In genomic region chr2:178195390-178196166, GRCh38 we compare ENCODE assay signal across 9 cellular contexts. TPM values are rescaled to one million over a fixed set of nuclear protein-coding genes. Genes with fewer than 3 reads are reported as not detected.
DNase-seq lines count a peak whose midpoint lies in the region; ATAC-seq and TF ChIP-seq lines count a peak whose summit lies in the region.
"Had no signal": no experiment of that assay in that cellular context is flagged by ENCODE, and none has a peak within 500 bp of the region (broad histone marks: within the 10 kb centered on the region; RNA-seq: fewer than 3 reads in every experiment).

No MANE protein-coding gene starts in this region.

- H3K27me3 Mint-ChIP-seq in activated CD8-positive, alpha-beta T cell treated with anti-CD3 and anti-CD28 coated beads for 36 hours = peaks cover 55% of the 10 kb centered on the region
- H3K27me3 Mint-ChIP-seq in immature natural killer cell (ENCODE audit: low read depth in 3 of 3) = peaks cover 14 to 32% (median 21%) of the 10 kb centered on the region in 3 donors

- intact Hi-C loops in activated CD8-positive, alpha-beta T cell treated with anti-CD3 and anti-CD28 coated beads for 36 hours (cut with micrococcal nuclease) = loop anchor here (2.0 kb wide), 1 partner anchor 81 kb away; no protein-coding TSS in a partner anchor

- CTCF ChIA-PET in activated CD8-positive, alpha-beta T cell treated with anti-CD3 and anti-CD28 coated beads for 36 hours (lab: Charles Lee) = interaction anchor here (1.8 kb wide), 1 partner anchor 84 kb away, joined by 8 read pairs; the partner anchor contains the start of gene RBM45

- no peaks in the 10 kb centered on the region for H3K27me3 ChIP-seq in suprapubic skin

- no peak overlapping the region for H3K27ac Mint-ChIP-seq in activated CD8-positive, alpha-beta T cell treated with anti-CD3 and anti-CD28 coated beads for 36 hours
- H3K27ac Mint-ChIP-seq in immature natural killer cell = no peak overlapping the region

- no peak for TF ChIP-seq POLR2A in suprapubic skin (IDR thresholded peaks at IDR 0.05)

- POLR2A ChIA-PET in activated CD8-positive, alpha-beta T cell treated with anti-CD3 and anti-CD28 coated beads for 36 hours (lab: Charles Lee) = no interaction called here

- H3K9me3 ChIP-seq in suprapubic skin = no peaks in the 10 kb centered on the region

- peaks cover 16% of the 10 kb centered on the region for H3K4me1 ChIP-seq in suprapubic skin

- no peak for ATAC-seq in activated CD8-positive, alpha-beta T cell treated with anti-CD3 and anti-CD28 coated beads for 36 hours
- no peak for ATAC-seq in GM21367 (IDR thresholded peaks at IDR 0.05; ENCODE audit: unreplicated experiment)

- H3K27ac ChIP-seq in suprapubic skin = peak overlapping the region; percentile 96

- no peak for TF ChIP-seq EP300 in suprapubic skin (IDR thresholded peaks at IDR 0.05)

- TF ChIP-seq CTCF in activated CD8-positive, alpha-beta T cell treated with anti-CD3 and anti-CD28 coated beads for 36 hours (IDR thresholded peaks at IDR 0.05) = no peak
- no peak for TF ChIP-seq CTCF in suprapubic skin (IDR thresholded peaks at IDR 0.05)

- no peaks in the 10 kb centered on the region for H3K9me3 Mint-ChIP-seq in activated CD8-positive, alpha-beta T cell treated with anti-CD3 and anti-CD28 coated beads for 36 hours
- no peaks in the 10 kb centered on the region for H3K9me3 Mint-ChIP-seq in immature natural killer cell

- H3K4me3 Mint-ChIP-seq in activated CD8-positive, alpha-beta T cell treated with anti-CD3 and anti-CD28 coated beads for 36 hours = peak overlapping the region; percentile 71
- H3K4me3 Mint-ChIP-seq in immature natural killer cell = peak overlapping the region; percentile 64 to 77 (median 72)

- 23% methylated on average over 14 of the region's 14 CpGs for WGBS in suprapubic skin

- peak; percentile 2 for DNase-seq in activated CD4-positive, alpha-beta T cell treated with anti-CD3 and anti-CD28 coated beads for 48 hours
- DNase-seq in activated CD4-positive, alpha-beta T cell treated with anti-CD3 and anti-CD28 coated beads, Interleukin-2, amount 50 U/mL, for 4 hours = no peak
- no peak for DNase-seq in activated CD8-positive, alpha-beta T cell treated with anti-CD3 and anti-CD28 coated beads for 36 hours
- DNase-seq in immature natural killer cell = no peak
- DNase-seq in suprapubic skin (ENCODE audit: low spot score in 2 of 2) = no peak
- DNase-seq in cerebellar nuclear complex (lab: John Stamatoyannopoulos, UW) = no peak
- DNase-seq in activated gamma-delta T cell treated with Interleukin-2 at 50 U/mL for 16 hours = no peak
- DNase-seq: stimulated activated naive CD4-positive, alpha-beta T cell treated with Interleukin-2 at 50 U/mL for 16 hours had no signal

- H3K4me3 ChIP-seq in suprapubic skin = peak overlapping the region; percentile 94

- H3K36me3 Mint-ChIP-seq in activated CD8-positive, alpha-beta T cell treated with anti-CD3 and anti-CD28 coated beads for 36 hours (ENCODE audit: low read depth) = no peaks in the 10 kb centered on the region
- peaks cover 0 to 3% (median 0%) of the 10 kb centered on the region in 3 donors for H3K36me3 Mint-ChIP-seq in immature natural killer cell

- H3K36me3 ChIP-seq in suprapubic skin = no peaks in the 10 kb centered on the region

- peaks cover 5% of the 10 kb centered on the region for H3K4me1 Mint-ChIP-seq in activated CD8-positive, alpha-beta T cell treated with anti-CD3 and anti-CD28 coated beads for 36 hours (ENCODE audit: low read depth)
- peaks cover 10 to 18% of the 10 kb centered on the region in 2 donors for H3K4me1 Mint-ChIP-seq in immature natural killer cell

RNA-seq across cellular contexts. Expression of gene OSBPL6, which starts 1.3 kb away (rescaled TPM):
- total RNA-seq in activated CD8-positive, alpha-beta T cell treated with anti-CD3 and anti-CD28 coated beads for 36 hours = 1 to 10 TPM; 2.5 to 4.0 TPM
- polyA plus RNA-seq in immature natural killer cell = not detected
- 10 to 100 TPM; 19.5 to 30.9 (median 23.9) TPM for total RNA-seq in suprapubic skin

Comparison
In these comparisons a context has a peak if more than half of its experiments do, and no peak if none do; other contexts are left out.
1. RNA of gene OSBPL6, which starts 1.3 kb away (total RNA-seq): 19.5 to 30.9 TPM in suprapubic skin; 2.5 to 4.0 TPM in activated CD8-positive, alpha-beta T cell treated with anti-CD3 and anti-CD28 coated beads for 36 hours; every median in the first group is over 4 times any median in the second.